In genomic region chr1:247337250-247337746, GRCh38 we compare ENCODE assay signal across 1 cellular context.
TF ChIP-seq lines count a peak whose summit lies in the region.

No MANE protein-coding gene starts in this region.

TF ChIP-seq in HEK293, 187 proteins besides CTCF, POLR2A, EP300 and RAD21 (continued from another document):
- TF ChIP-seq ZNF398 (tag by site-specific recombination; IDR thresholded peaks at IDR 0.05) (peak; percentile 55; the same call in 1 of the 2 replicates), ZNF184 (tag by site-specific recombination; IDR thresholded peaks at IDR 0.05) (no peak), EGR2 (tag by site-specific recombination; IDR thresholded peaks at IDR 0.05; ENCODE audit: low read depth) (peak; percentile 79), PATZ1 (tag by site-specific recombination; IDR thresholded peaks at IDR 0.05) (peak; percentile 20; the same call in 1 of the 2 replicates), ZNF629 (tag by site-specific recombination; IDR thresholded peaks at IDR 0.05) (peak; percentile 81), ZNF223 (tag by site-specific recombination; IDR thresholded peaks at IDR 0.05) (no peak), ZNF146 (tag by site-specific recombination; IDR thresholded peaks at IDR 0.05) (no peak)
- TF ChIP-seq, protein P1, sequence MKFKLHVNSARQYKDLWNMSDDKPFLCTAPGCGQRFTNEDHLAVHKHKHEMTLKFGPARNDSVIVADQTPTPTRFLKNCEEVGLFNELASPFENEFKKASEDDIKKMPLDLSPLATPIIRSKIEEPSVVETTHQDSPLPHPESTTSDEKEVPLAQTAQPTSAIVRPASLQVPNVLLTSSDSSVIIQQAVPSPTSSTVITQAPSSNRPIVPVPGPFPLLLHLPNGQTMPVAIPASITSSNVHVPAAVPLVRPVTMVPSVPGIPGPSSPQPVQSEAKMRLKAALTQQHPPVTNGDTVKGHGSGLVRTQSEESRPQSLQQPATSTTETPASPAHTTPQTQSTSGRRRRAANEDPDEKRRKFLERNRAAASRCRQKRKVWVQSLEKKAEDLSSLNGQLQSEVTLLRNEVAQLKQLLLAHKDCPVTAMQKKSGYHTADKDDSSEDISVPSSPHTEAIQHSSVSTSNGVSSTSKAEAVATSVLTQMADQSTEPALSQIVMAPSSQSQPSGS (tag by site-specific recombination; IDR thresholded peaks at IDR 0.05; ENCODE audit: low read depth): 0 out of 2 replicates have a peak, but pooled peaks have one; percentile 33
